Comparison of ENCODE assay signal across 14 cellular contexts in the genomic region with DNA sequence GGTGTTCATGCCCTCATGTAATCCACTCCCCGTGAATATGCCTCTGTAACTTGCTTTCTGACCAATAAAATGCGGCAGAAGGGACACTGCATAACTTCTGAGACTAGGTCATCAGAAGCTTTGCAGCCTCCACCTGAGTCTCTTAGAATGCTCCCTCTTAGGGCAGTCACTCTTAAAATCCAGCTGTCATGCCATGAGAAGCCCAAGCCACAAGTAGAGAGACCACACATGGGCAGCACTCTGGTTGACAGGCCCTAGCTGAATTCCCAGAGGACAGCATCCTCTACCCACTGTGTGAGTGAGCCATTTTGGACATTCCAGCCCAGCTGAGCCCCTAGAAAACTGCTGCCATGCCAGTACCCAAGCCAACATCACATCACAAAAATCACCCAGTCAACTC. TPM values are rescaled to one million over a fixed set of nuclear protein-coding genes. Genes with fewer than 3 reads are reported as not detected.
DNase-seq lines count a peak whose midpoint lies in the region; FAIRE-seq and TF ChIP-seq lines count a peak whose summit lies in the region.
"Had no signal": no experiment of that assay in that cellular context is flagged by ENCODE, and none has a peak within 500 bp of the region (broad histone marks: within the 10 kb centered on the region; RNA-seq: fewer than 3 reads in every experiment).

No MANE protein-coding gene starts in this region.

- H3K4me1 ChIP-seq in A673 (ENCODE audit: insufficient read depth, low read length, poor library complexity, severe bottlenecking) (peaks cover 4% of the 10 kb centered on the region), H1 (replicated peaks in 1 of 4; ENCODE audit: control insufficient read depth in 3 of 4, insufficient read depth in 4 of 4, low read length in 3 of 4) (no peaks in the 10 kb centered on the region), neuronal stem cell (ENCODE audit: control insufficient read depth in 2 of 2, insufficient read depth in 1 of 2, low read depth in 1 of 2, low read length in 2 of 2) (peaks cover 0 to 6% of the 10 kb centered on the region in 2 donors), Caco-2 (no peaks in the 10 kb centered on the region)

- POLR2A ChIA-PET in A673 (lab: Charles Lee; ENCODE audit: low non-redundant PET): no interaction called here
- POLR2A ChIA-PET in H1 (lab: Charles Lee; ENCODE audit: partially characterized antibody): interaction anchor here (1.7 kb wide), 1 partner anchor 518 kb away, joined by 5 read pairs; no protein-coding TSS in a partner anchor
- POLR2A ChIA-PET in Caco-2 (lab: Charles Lee): no interaction called here

- H3K27ac ChIP-seq in A673 (ENCODE audit: low read depth, low read length, poor library complexity, severe bottlenecking) (no peak overlapping the region), H1 (ENCODE audit: low read depth, low read length) (no peak overlapping the region), neuronal stem cell (replicated peaks; ENCODE audit: low read length) (peak overlapping the region; percentile 9)

- no peak overlapping the region for H2BK15ac ChIP-seq in H1 (ENCODE audit: low read length)
- H2BK15ac ChIP-seq in neuronal stem cell (ENCODE audit: low read length): no peak overlapping the region

- no peak overlapping the region for H3K18ac ChIP-seq in H1 (ENCODE audit: extremely low read depth, low read length)
- no peak overlapping the region for H3K18ac ChIP-seq in neuronal stem cell (ENCODE audit: low read length)

- H3K9ac ChIP-seq in H1 (replicated peaks in 1 of 4; ENCODE audit: extremely low read depth in 1 of 4, low read depth in 3 of 4, low read length in 3 of 4) (no peak overlapping the region), neuronal stem cell (ENCODE audit: low read depth, low read length, poor library complexity) (no peak overlapping the region)

- no peak overlapping the region for H2BK20ac ChIP-seq in H1 (ENCODE audit: low read length)

- H3K79me1 ChIP-seq in H1 (ENCODE audit: low read depth, low read length): no peaks in the 10 kb centered on the region
- no peaks in the 10 kb centered on the region for H3K79me1 ChIP-seq in neuronal stem cell (ENCODE audit: low read depth, low read length)

- H3K23me2 ChIP-seq in H1 (ENCODE audit: low read depth, low read length): no peaks in the 10 kb centered on the region

- FAIRE-seq in H1 (lab: Jason Lieb, UNC): no peak
- FAIRE-seq: K562 had no signal

- H3K4me2 ChIP-seq in H1 (ENCODE audit: insufficient read depth in 1 of 2, low read depth in 2 of 2, low read length in 2 of 2) (no peak overlapping the region), neuronal stem cell (ENCODE audit: insufficient read depth, low read length, poor library complexity, severe bottlenecking) (no peak overlapping the region)

- H3K14ac ChIP-seq in H1 (ENCODE audit: insufficient read length) (no peak overlapping the region), neuronal stem cell (ENCODE audit: low read length) (no peak overlapping the region)

- H3K9me3 Mint-ChIP-seq in Caco-2 (ENCODE audit: unreplicated experiment): no peaks in the 10 kb centered on the region
- H3K9me3 Mint-ChIP-seq: CD14-positive monocyte; CD8-positive, alpha-beta T cell had no signal

- H3K4ac ChIP-seq in H1 (replicated peaks; ENCODE audit: insufficient read length, low read depth, low read length): no peak overlapping the region
- H3K4ac ChIP-seq in neuronal stem cell (ENCODE audit: low read length): no peak overlapping the region

- H2BK120ac ChIP-seq in H1 (replicated peaks; ENCODE audit: low read depth, low read length) (no peak overlapping the region), neuronal stem cell (ENCODE audit: low read depth, low read length) (no peak overlapping the region)

- H2AFZ ChIP-seq in H1 (ENCODE audit: low read length) (no peak overlapping the region), neuronal stem cell (ENCODE audit: low read length) (no peak overlapping the region)

- H3K36me3 ChIP-seq in A673 (ENCODE audit: insufficient read depth, low read length, poor library complexity, severe bottlenecking) (no peaks in the 10 kb centered on the region), H1 (ENCODE audit: control insufficient read depth in 2 of 4, insufficient read depth in 4 of 4, low read length in 3 of 4) (no peaks in the 10 kb centered on the region), neuronal stem cell (replicated peaks in 1 of 2; ENCODE audit: control insufficient read depth in 2 of 2, insufficient read depth in 2 of 2, low read length in 2 of 2) (no peaks in the 10 kb centered on the region), Caco-2 (ENCODE audit: control insufficient read depth, insufficient read depth, low read length) (no peaks in the 10 kb centered on the region)

- no peaks in the 10 kb centered on the region for H3K36me3 Mint-ChIP-seq in Caco-2 (ENCODE audit: insufficient read depth, unreplicated experiment)

- intact Hi-C loops in A673 (cut with micrococcal nuclease; ENCODE audit: unreplicated experiment) (no loop called here), Caco-2 (cut with micrococcal nuclease; ENCODE audit: unreplicated experiment) (no loop called here)

- DNase-seq in A673 (ENCODE audit: low spot score) (peak; percentile 12), LHCN-M2 (ENCODE audit: low read depth) (peak; percentile 20), H1 (ENCODE audit: low read depth in 1 of 2, low spot score in 2 of 2) (no peak), neuronal stem cell (ENCODE audit: low spot score) (no peak), Caco-2 (no peak), SKM-1 (lab: John Stamatoyannopoulos, UW; ENCODE audit: unreplicated experiment) (no peak), EL (no peak)
- DNase-seq: CD8-positive, alpha-beta T cell; COR-L47; DND-41; GF-D8; H7 had no signal

- H4K20me1 ChIP-seq in H1 (replicated peaks in 1 of 2; ENCODE audit: control insufficient read depth in 1 of 2, insufficient read depth in 2 of 2, low read length in 2 of 2): no peaks in the 10 kb centered on the region

- H3K4me3 Mint-ChIP-seq in Caco-2 (ENCODE audit: unreplicated experiment): no peak overlapping the region
- H3K4me3 Mint-ChIP-seq: CD14-positive monocyte; CD8-positive, alpha-beta T cell had no signal

- TF ChIP-seq POLR2A in H1 (IDR thresholded peaks at IDR 0.05; ENCODE audit: control extremely low read depth in 1 of 2, low read depth in 2 of 2, low read length in 2 of 2): no peak

- H2BK5ac ChIP-seq in H1 (ENCODE audit: low read depth, low read length): no peak overlapping the region
- H2BK5ac ChIP-seq in neuronal stem cell (ENCODE audit: low read length): no peak overlapping the region

- H3K56ac ChIP-seq in H1 (replicated peaks; ENCODE audit: insufficient read length, low read depth, low read length): no peak overlapping the region

- H3K4me3 ChIP-seq in A673 (ENCODE audit: low read depth, low read length, poor library complexity, severe bottlenecking) (no peak overlapping the region), H1 (ENCODE audit: extremely low read depth in 1 of 4, insufficient read depth in 2 of 4, low read depth in 3 of 4, low read length in 4 of 4) (no peak overlapping the region), neuronal stem cell (ENCODE audit: low read length in 2 of 2) (no peak overlapping the region), Caco-2 (ENCODE audit: low read depth, low read length) (no peak overlapping the region)
- H3K4me3 ChIP-seq: K562 had no signal

- no peak overlapping the region for H4K8ac ChIP-seq in H1 (ENCODE audit: extremely low read depth, insufficient read depth, low read length)
- no peak overlapping the region for H4K8ac ChIP-seq in neuronal stem cell (ENCODE audit: low read depth, low read length)

- no peaks in the 10 kb centered on the region for H3K79me2 ChIP-seq in H1 (ENCODE audit: control insufficient read depth in 1 of 2, insufficient read depth in 2 of 2, low read length in 2 of 2)

- H3K23ac ChIP-seq in H1 (ENCODE audit: insufficient read length) (no peak overlapping the region), neuronal stem cell (ENCODE audit: low read depth, low read length, poor library complexity) (no peak overlapping the region)

- H3K9me3 ChIP-seq in A673 (ENCODE audit: low read depth, low read length, poor library complexity, severe bottlenecking) (no peaks in the 10 kb centered on the region), H1 (ENCODE audit: insufficient read depth in 2 of 2, low read depth in 1 of 2, low read length in 1 of 2) (no peaks in the 10 kb centered on the region), neuronal stem cell (replicated peaks in 1 of 2; ENCODE audit: control insufficient read depth in 2 of 2, insufficient read depth in 1 of 2, low read depth in 1 of 2, low read length in 2 of 2) (no peaks in the 10 kb centered on the region), Caco-2 (no peaks in the 10 kb centered on the region)

- H4K91ac ChIP-seq in H1 (replicated peaks; ENCODE audit: insufficient read length, low read length) (no peak overlapping the region), neuronal stem cell (ENCODE audit: low read depth, low read length, poor library complexity) (no peak overlapping the region)

- peaks cover 10% of the 10 kb centered on the region for H3K4me1 Mint-ChIP-seq in Caco-2 (ENCODE audit: low read depth, unreplicated experiment)
- H3K4me1 Mint-ChIP-seq: CD14-positive monocyte had no signal

- no peak for TF ChIP-seq EP300 in H1 (IDR thresholded peaks at IDR 0.05; ENCODE audit: borderline replicate concordance in 1 of 2, low read depth in 2 of 2, low read length in 2 of 2)

- no peak overlapping the region for H4K5ac ChIP-seq in H1 (ENCODE audit: insufficient read length, low read depth, low read length)

- WGBS in H1 (ENCODE audit: extremely low coverage in 1 of 2, insufficient coverage in 1 of 2, insufficient read length in 1 of 2, insufficient replicate concordance in 2 of 2, low coverage in 1 of 2, low lambda C conversion rate in 2 of 2, missing lambda C conversion rate in 1 of 2), 2 experiments: 94% methylated on average over 2 of the region's 2 CpGs; no CpG with 5 or more reads in 1 of the 2 experiments
- WGBS in neuronal stem cell (ENCODE audit: extremely low coverage in 2 of 2, insufficient read length in 2 of 2, insufficient replicate concordance in 1 of 2), 2 donors: no CpG with 5 or more reads among the region's 2 CpGs

- H2AK5ac ChIP-seq in H1 (ENCODE audit: low read depth, low read length) (no peak overlapping the region), neuronal stem cell (ENCODE audit: low read depth, low read length) (no peak overlapping the region)

- no peak overlapping the region for H3K27ac Mint-ChIP-seq in Caco-2 (ENCODE audit: unreplicated experiment)

- no peaks in the 10 kb centered on the region for H3K27me3 ChIP-seq in A673 (replicated peaks; ENCODE audit: insufficient read depth, low read depth, low read length, poor library complexity)
- H3K27me3 ChIP-seq in H1 (replicated peaks in 1 of 4; ENCODE audit: control insufficient read depth in 3 of 4, extremely low read depth in 1 of 4, insufficient read depth in 3 of 4, low read length in 3 of 4): no peaks in the 10 kb centered on the region
- no peaks in the 10 kb centered on the region for H3K27me3 ChIP-seq in neuronal stem cell (ENCODE audit: control insufficient read depth in 3 of 3, insufficient read depth in 3 of 3, low read depth in 1 of 3, low read length in 3 of 3)
- no peaks in the 10 kb centered on the region for H3K27me3 ChIP-seq in Caco-2 (replicated peaks; ENCODE audit: control insufficient read depth, insufficient read depth, low read length)

- CTCF ChIA-PET in A673 (lab: Charles Lee): no interaction called here
- CTCF ChIA-PET in H1 (lab: Charles Lee; ENCODE audit: partially characterized antibody): interaction anchor here (0.7 kb wide), 1 partner anchor 23 kb away, joined by 3 read pairs; no protein-coding TSS in a partner anchor
- CTCF ChIA-PET in Caco-2 (lab: Charles Lee): no interaction called here

- no peaks in the 10 kb centered on the region for H3K27me3 Mint-ChIP-seq in Caco-2 (ENCODE audit: insufficient read depth, unreplicated experiment)

- BruUV-seq in A673 (replicated peaks; lab: Mats Ljungman, UMichigan) (no TSS peak), Caco-2 (replicated peaks; lab: Mats Ljungman, UMichigan) (no TSS peak)

- H2BK12ac ChIP-seq in H1 (ENCODE audit: low read depth, low read length): no peak overlapping the region
- H2BK12ac ChIP-seq in neuronal stem cell (ENCODE audit: low read length): no peak overlapping the region

- no peak for TF ChIP-seq RAD21 in H1 (IDR thresholded peaks at IDR 0.05 in 1 of 2, conservative IDR thresholded peaks at IDR 0.05 in 1 of 2; ENCODE audit: low read depth in 2 of 2, low read length in 2 of 2)

- no peak for TF ChIP-seq CTCF in A673 (conservative IDR thresholded peaks at IDR 0.05; ENCODE audit: low read depth, low read length)
- no peak for TF ChIP-seq CTCF in H1 (IDR thresholded peaks at IDR 0.05; ENCODE audit: control extremely low read depth in 1 of 3, insufficient read depth in 1 of 3, low read depth in 1 of 3, low read length in 3 of 3)
- TF ChIP-seq CTCF in Caco-2 (IDR thresholded peaks at IDR 0.05; ENCODE audit: insufficient read depth in 1 of 2, low read depth in 1 of 2, low read length in 1 of 2, severe bottlenecking in 1 of 2, unreplicated experiment in 1 of 2): no peak

RNA-seq across cellular contexts. Expression of a gene that starts 41.4 kb away (rescaled TPM):
- 21.5 and 28.5 TPM in 2 replicates for total RNA-seq in A673 (2021)
- 7.0 and 9.3 TPM in 2 replicates for total RNA-seq in LHCN-M2 (2014; rRNA removed)
- 3.4 TPM for polyA plus RNA-seq in LHCN-M2 (2012)
- 6.8 and 6.9 TPM in 2 replicates for total RNA-seq in H1 (2021; fragmentation: NEBNext Ultra II Directional; extraction: Animal tissue kit (Norgen Biotek cat#: 25700))
- polyA plus RNA-seq in H1 (2011; rRNA removed): 1.4 and 1.6 TPM in 2 replicates
- polyA plus RNA-seq in H1 (2011; cell fraction: cytosol; rRNA removed): 1.9 TPM
- polyA plus RNA-seq in H1 (2011; cell fraction: nucleus; rRNA removed): 2.8 TPM
- polyA plus RNA-seq in H1 (2012, experiment 1 of 2): 2.9 to 3.5 TPM (median 3.4 TPM) in 4 replicates
- 0.29 TPM for polyA plus RNA-seq in H1 (2012, experiment 2 of 2)
- 3.9 TPM for polyA plus RNA-seq in H1 (2013, experiment 1 of 2)
- polyA plus RNA-seq in H1 (2013, experiment 2 of 2): 4.4 TPM
- 2.3 and 4.5 TPM in 2 replicates for polyA minus RNA-seq in H1 (2011; rRNA and poly(A)+ RNA removed)
- polyA minus RNA-seq in H1 (2011; cell fraction: cytosol; rRNA and poly(A)+ RNA removed): 3.1 TPM
- 18.2 TPM for polyA minus RNA-seq in H1 (2011; cell fraction: nucleus; rRNA and poly(A)+ RNA removed)
- 7.7 TPM for polyA plus RNA-seq in neuronal stem cell (2013, experiment 1 of 2)
- polyA plus RNA-seq in neuronal stem cell (2013, experiment 2 of 2): 7.7 TPM
- total RNA-seq in Caco-2 (2022): 24.6 and 28.3 TPM in 2 replicates

Comparison
In these comparisons a context has a peak if more than half of its experiments do, and no peak if none do; other contexts are left out.
1. DNase-seq: peak in A673 (single experiment) and LHCN-M2 (single experiment); none in H1 (0 of 2), neuronal stem cell (single experiment), Caco-2 (0 of 2), SKM-1 (single experiment) and EL (single experiment).